In the genomic region with DNA sequence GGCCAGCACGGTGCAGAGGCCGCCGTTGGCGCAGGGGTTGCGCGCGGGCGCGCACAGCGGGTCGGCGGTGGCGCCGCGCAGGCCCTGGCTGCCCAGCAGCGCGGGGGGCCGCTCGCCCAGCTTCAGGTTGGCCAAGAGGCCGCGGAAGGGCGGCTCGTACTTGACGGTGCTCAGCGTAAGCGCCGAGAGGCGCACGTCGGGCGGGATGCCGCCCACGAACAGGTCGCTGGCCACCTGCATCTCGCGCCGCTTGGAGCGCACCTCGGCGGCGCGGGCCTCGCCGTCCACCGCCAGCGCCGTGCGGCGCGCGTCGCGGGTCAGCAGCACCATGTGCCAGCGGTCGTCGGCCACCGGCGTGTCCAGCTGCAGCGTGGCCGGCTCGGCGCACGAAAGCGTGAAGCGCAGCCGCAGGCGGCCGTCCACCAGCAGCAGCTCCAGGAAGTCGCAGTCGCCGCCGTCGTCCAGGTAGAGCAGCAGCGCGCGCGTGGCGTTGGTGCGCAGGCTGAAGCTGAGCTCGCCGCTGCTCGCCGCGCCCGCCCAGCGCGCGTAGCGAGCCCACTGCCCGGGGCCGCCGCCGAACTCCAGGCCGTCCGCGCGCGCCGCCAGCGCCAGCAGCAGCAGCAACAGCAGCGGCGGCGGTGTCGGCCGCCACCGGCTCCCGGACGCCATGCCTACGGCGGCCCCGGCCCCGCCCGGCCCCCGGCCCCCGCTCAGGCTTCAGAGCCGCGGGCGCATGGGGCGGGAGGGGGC, we compare ENCODE assay signal across 1 cellular context.
A peak's percentile ranks its signal among the peaks of the same experiment; 100 is the strongest.
TF ChIP-seq lines count a peak whose summit lies in the region.

No MANE protein-coding gene starts in this region.

TF ChIP-seq in WTC11, 78 proteins besides CTCF, POLR2A, EP300 and RAD21 (continued from another document and continues in another):
- TF ChIP-seq JAZF1 (CRISPR knock-in tag; IDR thresholded peaks at IDR 0.05) = no peak
- TF ChIP-seq, protein P1, sequence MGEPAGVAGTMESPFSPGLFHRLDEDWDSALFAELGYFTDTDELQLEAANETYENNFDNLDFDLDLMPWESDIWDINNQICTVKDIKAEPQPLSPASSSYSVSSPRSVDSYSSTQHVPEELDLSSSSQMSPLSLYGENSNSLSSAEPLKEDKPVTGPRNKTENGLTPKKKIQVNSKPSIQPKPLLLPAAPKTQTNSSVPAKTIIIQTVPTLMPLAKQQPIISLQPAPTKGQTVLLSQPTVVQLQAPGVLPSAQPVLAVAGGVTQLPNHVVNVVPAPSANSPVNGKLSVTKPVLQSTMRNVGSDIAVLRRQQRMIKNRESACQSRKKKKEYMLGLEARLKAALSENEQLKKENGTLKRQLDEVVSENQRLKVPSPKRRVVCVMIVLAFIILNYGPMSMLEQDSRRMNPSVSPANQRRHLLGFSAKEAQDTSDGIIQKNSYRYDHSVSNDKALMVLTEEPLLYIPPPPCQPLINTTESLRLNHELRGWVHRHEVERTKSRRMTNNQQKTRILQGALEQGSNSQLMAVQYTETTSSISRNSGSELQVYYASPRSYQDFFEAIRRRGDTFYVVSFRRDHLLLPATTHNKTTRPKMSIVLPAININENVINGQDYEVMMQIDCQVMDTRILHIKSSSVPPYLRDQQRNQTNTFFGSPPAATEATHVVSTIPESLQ (CRISPR knock-in tag; IDR thresholded peaks at IDR 0.05) = no peak
- TF ChIP-seq HMGA2 (CRISPR knock-in tag; IDR thresholded peaks at IDR 0.05) = no peak
- TF ChIP-seq STAT6 (CRISPR knock-in tag; conservative IDR thresholded peaks at IDR 0.05; ENCODE audit: low read depth) = no peak
- no peak for TF ChIP-seq HMGXB4 (CRISPR knock-in tag; IDR thresholded peaks at IDR 0.05)
- peak; percentile 58; the same call in 1 of the 2 replicates for TF ChIP-seq ETV6 (CRISPR knock-in tag; IDR thresholded peaks at IDR 0.05)
- TF ChIP-seq, protein P2, sequence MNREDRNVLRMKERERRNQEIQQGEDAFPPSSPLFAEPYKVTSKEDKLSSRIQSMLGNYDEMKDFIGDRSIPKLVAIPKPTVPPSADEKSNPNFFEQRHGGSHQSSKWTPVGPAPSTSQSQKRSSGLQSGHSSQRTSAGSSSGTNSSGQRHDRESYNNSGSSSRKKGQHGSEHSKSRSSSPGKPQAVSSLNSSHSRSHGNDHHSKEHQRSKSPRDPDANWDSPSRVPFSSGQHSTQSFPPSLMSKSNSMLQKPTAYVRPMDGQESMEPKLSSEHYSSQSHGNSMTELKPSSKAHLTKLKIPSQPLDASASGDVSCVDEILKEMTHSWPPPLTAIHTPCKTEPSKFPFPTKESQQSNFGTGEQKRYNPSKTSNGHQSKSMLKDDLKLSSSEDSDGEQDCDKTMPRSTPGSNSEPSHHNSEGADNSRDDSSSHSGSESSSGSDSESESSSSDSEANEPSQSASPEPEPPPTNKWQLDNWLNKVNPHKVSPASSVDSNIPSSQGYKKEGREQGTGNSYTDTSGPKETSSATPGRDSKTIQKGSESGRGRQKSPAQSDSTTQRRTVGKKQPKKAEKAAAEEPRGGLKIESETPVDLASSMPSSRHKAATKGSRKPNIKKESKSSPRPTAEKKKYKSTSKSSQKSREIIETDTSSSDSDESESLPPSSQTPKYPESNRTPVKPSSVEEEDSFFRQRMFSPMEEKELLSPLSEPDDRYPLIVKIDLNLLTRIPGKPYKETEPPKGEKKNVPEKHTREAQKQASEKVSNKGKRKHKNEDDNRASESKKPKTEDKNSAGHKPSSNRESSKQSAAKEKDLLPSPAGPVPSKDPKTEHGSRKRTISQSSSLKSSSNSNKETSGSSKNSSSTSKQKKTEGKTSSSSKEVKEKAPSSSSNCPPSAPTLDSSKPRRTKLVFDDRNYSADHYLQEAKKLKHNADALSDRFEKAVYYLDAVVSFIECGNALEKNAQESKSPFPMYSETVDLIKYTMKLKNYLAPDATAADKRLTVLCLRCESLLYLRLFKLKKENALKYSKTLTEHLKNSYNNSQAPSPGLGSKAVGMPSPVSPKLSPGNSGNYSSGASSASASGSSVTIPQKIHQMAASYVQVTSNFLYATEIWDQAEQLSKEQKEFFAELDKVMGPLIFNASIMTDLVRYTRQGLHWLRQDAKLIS (CRISPR knock-in tag; IDR thresholded peaks at IDR 0.05; ENCODE audit: borderline replicate concordance) = no peak
- TF ChIP-seq, protein P3, sequence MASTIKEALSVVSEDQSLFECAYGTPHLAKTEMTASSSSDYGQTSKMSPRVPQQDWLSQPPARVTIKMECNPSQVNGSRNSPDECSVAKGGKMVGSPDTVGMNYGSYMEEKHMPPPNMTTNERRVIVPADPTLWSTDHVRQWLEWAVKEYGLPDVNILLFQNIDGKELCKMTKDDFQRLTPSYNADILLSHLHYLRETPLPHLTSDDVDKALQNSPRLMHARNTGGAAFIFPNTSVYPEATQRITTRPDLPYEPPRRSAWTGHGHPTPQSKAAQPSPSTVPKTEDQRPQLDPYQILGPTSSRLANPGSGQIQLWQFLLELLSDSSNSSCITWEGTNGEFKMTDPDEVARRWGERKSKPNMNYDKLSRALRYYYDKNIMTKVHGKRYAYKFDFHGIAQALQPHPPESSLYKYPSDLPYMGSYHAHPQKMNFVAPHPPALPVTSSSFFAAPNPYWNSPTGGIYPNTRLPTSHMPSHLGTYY (CRISPR knock-in tag; IDR thresholded peaks at IDR 0.05) = no peak
- peak; percentile 86; the same call in 1 of the 2 replicates for TF ChIP-seq ATF1 (CRISPR knock-in tag; IDR thresholded peaks at IDR 0.05)
- TF ChIP-seq ZNF232 (CRISPR knock-in tag; IDR thresholded peaks at IDR 0.05) = no peak
- TF ChIP-seq, protein P4, sequence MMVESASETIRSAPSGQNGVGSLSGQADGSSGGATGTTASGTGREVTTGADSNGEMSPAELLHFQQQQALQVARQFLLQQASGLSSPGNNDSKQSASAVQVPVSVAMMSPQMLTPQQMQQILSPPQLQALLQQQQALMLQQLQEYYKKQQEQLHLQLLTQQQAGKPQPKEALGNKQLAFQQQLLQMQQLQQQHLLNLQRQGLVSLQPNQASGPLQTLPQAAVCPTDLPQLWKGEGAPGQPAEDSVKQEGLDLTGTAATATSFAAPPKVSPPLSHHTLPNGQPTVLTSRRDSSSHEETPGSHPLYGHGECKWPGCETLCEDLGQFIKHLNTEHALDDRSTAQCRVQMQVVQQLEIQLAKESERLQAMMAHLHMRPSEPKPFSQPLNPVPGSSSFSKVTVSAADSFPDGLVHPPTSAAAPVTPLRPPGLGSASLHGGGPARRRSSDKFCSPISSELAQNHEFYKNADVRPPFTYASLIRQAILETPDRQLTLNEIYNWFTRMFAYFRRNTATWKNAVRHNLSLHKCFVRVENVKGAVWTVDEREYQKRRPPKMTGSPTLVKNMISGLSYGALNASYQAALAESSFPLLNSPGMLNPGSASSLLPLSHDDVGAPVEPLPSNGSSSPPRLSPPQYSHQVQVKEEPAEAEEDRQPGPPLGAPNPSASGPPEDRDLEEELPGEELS (CRISPR knock-in tag; IDR thresholded peaks at IDR 0.05) = peak; percentile 93
- no peak for TF ChIP-seq ZNF423 (CRISPR knock-in tag; IDR thresholded peaks at IDR 0.05)
- peak; percentile 79; the same call in 1 of the 2 replicates for TF ChIP-seq ESRRA (CRISPR knock-in tag; IDR thresholded peaks at IDR 0.05; ENCODE audit: borderline replicate concordance)
- TF ChIP-seq ZNF317 (CRISPR knock-in tag; IDR thresholded peaks at IDR 0.05; ENCODE audit: borderline replicate concordance, low read depth) = no peak
- no peak for TF ChIP-seq TEAD4 (CRISPR knock-in tag; IDR thresholded peaks at IDR 0.05)
- no peak for TF ChIP-seq ZNF281 (CRISPR knock-in tag; IDR thresholded peaks at IDR 0.05)
- peak; percentile 71; the same call in 1 of the 2 replicates for TF ChIP-seq CBFB (CRISPR knock-in tag; IDR thresholded peaks at IDR 0.05; ENCODE audit: low read depth)
- TF ChIP-seq TCF7 (CRISPR knock-in tag; IDR thresholded peaks at IDR 0.05; ENCODE audit: low read depth) = peak; percentile 80; the same call in 1 of the 2 replicates
- TF ChIP-seq MLX (CRISPR knock-in tag; IDR thresholded peaks at IDR 0.05) = no peak
- TF ChIP-seq, protein P5, sequence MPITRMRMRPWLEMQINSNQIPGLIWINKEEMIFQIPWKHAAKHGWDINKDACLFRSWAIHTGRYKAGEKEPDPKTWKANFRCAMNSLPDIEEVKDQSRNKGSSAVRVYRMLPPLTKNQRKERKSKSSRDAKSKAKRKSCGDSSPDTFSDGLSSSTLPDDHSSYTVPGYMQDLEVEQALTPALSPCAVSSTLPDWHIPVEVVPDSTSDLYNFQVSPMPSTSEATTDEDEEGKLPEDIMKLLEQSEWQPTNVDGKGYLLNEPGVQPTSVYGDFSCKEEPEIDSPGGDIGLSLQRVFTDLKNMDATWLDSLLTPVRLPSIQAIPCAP (CRISPR knock-in tag; IDR thresholded peaks at IDR 0.05) = 0 out of 2 replicates have a peak, but pooled peaks have one; percentile 40
- TF ChIP-seq, protein P6, sequence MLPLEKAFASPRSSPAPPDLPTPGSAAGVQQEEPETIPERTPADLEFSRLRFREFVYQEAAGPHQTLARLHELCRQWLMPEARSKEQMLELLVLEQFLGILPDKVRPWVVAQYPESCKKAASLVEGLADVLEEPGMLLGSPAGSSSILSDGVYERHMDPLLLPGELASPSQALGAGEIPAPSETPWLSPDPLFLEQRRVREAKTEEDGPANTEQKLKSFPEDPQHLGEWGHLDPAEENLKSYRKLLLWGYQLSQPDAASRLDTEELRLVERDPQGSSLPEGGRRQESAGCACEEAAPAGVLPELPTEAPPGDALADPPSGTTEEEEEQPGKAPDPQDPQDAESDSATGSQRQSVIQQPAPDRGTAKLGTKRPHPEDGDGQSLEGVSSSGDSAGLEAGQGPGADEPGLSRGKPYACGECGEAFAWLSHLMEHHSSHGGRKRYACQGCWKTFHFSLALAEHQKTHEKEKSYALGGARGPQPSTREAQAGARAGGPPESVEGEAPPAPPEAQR (CRISPR knock-in tag; IDR thresholded peaks at IDR 0.05) = no peak
- 0 out of 2 replicates have a peak, but pooled peaks have one; percentile 80 for TF ChIP-seq ZNF219 (CRISPR knock-in tag; IDR thresholded peaks at IDR 0.05; ENCODE audit: borderline replicate concordance)
- TF ChIP-seq, protein P7, sequence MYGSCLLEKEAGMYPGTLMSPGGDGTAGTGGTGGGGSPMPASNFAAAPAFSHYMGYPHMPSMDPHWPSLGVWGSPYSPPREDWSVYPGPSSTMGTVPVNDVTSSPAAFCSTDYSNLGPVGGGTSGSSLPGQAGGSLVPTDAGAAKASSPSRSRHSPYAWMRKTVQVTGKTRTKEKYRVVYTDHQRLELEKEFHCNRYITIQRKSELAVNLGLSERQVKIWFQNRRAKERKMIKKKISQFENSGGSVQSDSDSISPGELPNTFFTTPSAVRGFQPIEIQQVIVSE (CRISPR knock-in tag; IDR thresholded peaks at IDR 0.05; ENCODE audit: borderline replicate concordance) = no peak
- peak; percentile 76; the same call in 1 of the 2 replicates for TF ChIP-seq JUN (CRISPR knock-in tag; IDR thresholded peaks at IDR 0.05)
- TF ChIP-seq, protein P8, sequence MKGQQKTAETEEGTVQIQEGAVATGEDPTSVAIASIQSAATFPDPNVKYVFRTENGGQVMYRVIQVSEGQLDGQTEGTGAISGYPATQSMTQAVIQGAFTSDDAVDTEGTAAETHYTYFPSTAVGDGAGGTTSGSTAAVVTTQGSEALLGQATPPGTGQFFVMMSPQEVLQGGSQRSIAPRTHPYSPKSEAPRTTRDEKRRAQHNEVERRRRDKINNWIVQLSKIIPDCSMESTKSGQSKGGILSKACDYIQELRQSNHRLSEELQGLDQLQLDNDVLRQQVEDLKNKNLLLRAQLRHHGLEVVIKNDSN (CRISPR knock-in tag; IDR thresholded peaks at IDR 0.05) = no peak
- no peak for TF ChIP-seq CREB1 (CRISPR knock-in tag; IDR thresholded peaks at IDR 0.05)
- TF ChIP-seq GRHL2 (CRISPR knock-in tag; IDR thresholded peaks at IDR 0.05; ENCODE audit: insufficient replicate concordance, severe bottlenecking) = no peak
- TF ChIP-seq SMAD3 (CRISPR knock-in tag; IDR thresholded peaks at IDR 0.05; ENCODE audit: borderline replicate concordance) = no peak
